In the genomic region with DNA sequence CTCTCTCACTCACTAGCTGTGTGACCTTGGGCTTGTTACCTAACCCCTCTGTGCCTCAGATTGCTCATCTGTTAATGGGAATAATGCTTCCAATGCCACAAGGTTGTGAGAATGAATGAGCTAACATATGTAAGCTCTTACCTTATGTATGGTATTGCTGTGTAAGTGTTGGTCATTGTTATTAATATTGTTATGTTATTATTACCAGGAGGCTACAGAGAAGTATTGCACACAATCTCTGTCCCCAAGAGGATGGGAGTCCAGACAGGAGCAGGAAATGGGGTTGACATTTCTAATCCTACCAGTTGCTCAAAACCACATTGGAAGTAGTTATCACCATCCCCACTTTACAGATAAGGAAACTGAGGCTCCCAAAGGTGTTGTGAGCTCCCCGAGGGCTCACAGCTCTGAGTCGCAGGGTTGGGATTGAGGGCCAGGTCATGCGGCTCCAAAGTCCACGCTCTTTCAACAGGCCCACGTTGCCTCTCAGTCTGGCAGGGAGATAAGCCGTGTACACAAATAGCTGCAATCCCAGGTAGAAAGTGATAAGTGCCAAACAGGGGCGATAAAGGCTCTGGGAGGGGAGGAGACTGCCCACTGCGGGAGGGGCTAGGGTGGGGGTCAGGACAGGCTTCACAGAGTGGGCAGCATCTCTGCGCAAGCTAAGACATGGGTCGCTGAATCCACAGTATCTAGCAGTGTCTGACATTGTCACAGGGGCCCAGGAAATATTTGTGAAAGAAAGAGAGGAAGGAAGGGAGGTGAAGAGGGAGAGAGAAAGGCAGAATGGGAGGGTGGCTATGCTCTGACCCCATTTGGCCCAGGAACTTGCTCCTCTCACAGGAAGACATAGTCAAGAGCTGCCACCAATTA, we compare ENCODE assay signal across 16 cellular contexts. TPM values are rescaled to one million over a fixed set of nuclear protein-coding genes. Genes with fewer than 3 reads are reported as not detected.
DNase-seq lines count a peak whose midpoint lies in the region; ATAC-seq and TF ChIP-seq lines count a peak whose summit lies in the region.
"Had no signal": no experiment of that assay in that cellular context is flagged by ENCODE, and none has a peak within 500 bp of the region (broad histone marks: within the 10 kb centered on the region; RNA-seq: fewer than 3 reads in every experiment).

No MANE protein-coding gene starts in this region.

- H3K9me3 ChIP-seq in duodenal mucosa (ENCODE audit: control insufficient read depth in 1 of 2, low read length in 2 of 2) (no peaks in the 10 kb centered on the region), transverse colon (no peaks in the 10 kb centered on the region)
- H3K9me3 ChIP-seq: ascending aorta, gastroesophageal sphincter had no signal

- intact Hi-C loops in transverse colon (cut with DNase I; ENCODE audit: low total_unique reads) = no loop called here

- H3K4me3 ChIP-seq in duodenal mucosa (ENCODE audit: low read depth in 1 of 2, low read length in 2 of 2) (peak overlapping the region in 1 of 2 donors; percentile 41), transverse colon (no peak overlapping the region)
- H3K4me3 ChIP-seq: ascending aorta, gastroesophageal sphincter had no signal

- H3K4me3 Mint-ChIP-seq in effector memory CD8-positive, alpha-beta T cell = no peak overlapping the region

- H3K4me1 Mint-ChIP-seq in effector memory CD8-positive, alpha-beta T cell (ENCODE audit: low read depth in 2 of 2) = peaks cover 4 to 16% of the 10 kb centered on the region in 2 donors

- H3K9me3 Mint-ChIP-seq in effector memory CD8-positive, alpha-beta T cell = no peaks in the 10 kb centered on the region

- DNase-seq in activated T-cell treated with anti-CD3 and anti-CD28 coated beads, Interleukin-2, amount 50 U/mL, for 1 hour = peak; percentile 5
- DNase-seq in activated T-cell treated with anti-CD3 and anti-CD28 coated beads, Interleukin-2, amount 50 U/mL, for 48 hours = no peak
- peak; percentile 71 for DNase-seq in mesenteric fat pad (ENCODE audit: low spot score)
- DNase-seq in transverse colon = peak; percentile 81
- no peak for DNase-seq in NOMO-1 treated with dmso at 0.1 percent for 144 hours (lab: John Stamatoyannopoulos, UW; ENCODE audit: unreplicated experiment)
- no peak for DNase-seq in stimulated activated CD4-positive, alpha-beta T cell treated with anti-CD3 and anti-CD28 coated beads, Interleukin-2, amount 100 ng/mL, for 24 hours
- DNase-seq in effector memory CD8-positive, alpha-beta T cell = no peak
- DNase-seq: activated CD4-positive, alpha-beta T cell treated with anti-CD3 and anti-CD28 coated beads, Interleukin-2, amount 50 U/mL, for 1 hour; NCI-H2081 treated with DMSO at 0.1 percent for 48 hours; NCI-H748 treated with DMSO at 0.1 percent for 48 hours; stimulated activated CD4-positive, alpha-beta T cell treated with anti-CD3 and anti-CD28 coated beads, Interleukin-1b, Interleukin-23, amount 100 ng/mL, for 48 hours; stimulated activated CD8-positive, alpha-beta memory T cell treated with anti-CD3 and anti-CD28 coated beads, Interleukin-4, amount 100 ng/mL, for 48 hours; T1000 had no signal

- peak overlapping the region; percentile 19 to 41 for H3K9ac ChIP-seq in duodenal mucosa (ENCODE audit: low read depth in 1 of 2, low read length in 2 of 2)

- 58 to 59% methylated on average over 4 to 10 of the region's 10 CpGs for WGBS in transverse colon (ENCODE audit: low coverage in 1 of 2), 2 donors

- no peak for ATAC-seq in effector memory CD8-positive, alpha-beta T cell (replicated peaks)
- ATAC-seq: gastroesophageal sphincter had no signal

- TF ChIP-seq CTCF in transverse colon (IDR thresholded peaks at IDR 0.05) = no peak

- in situ Hi-C loops in transverse colon (cut with MboI; ENCODE audit: low pct_ligation_motif_present in 1 of 4, low pct_unique_long_range_greater_than_20kb in 1 of 4, low sequenced_read_pairs in 3 of 4) = no loop called here

- H3K36me3 ChIP-seq in duodenal mucosa (ENCODE audit: control insufficient read depth in 1 of 2, insufficient read depth in 2 of 2, low read length in 2 of 2) = no peaks in the 10 kb centered on the region
- no peaks in the 10 kb centered on the region for H3K36me3 ChIP-seq in transverse colon
- H3K36me3 ChIP-seq: ascending aorta, gastroesophageal sphincter had no signal

- no peak for TF ChIP-seq EP300 in transverse colon (IDR thresholded peaks at IDR 0.05; ENCODE audit: low read depth)

- H3K27me3 ChIP-seq in duodenal mucosa (ENCODE audit: control insufficient read depth in 1 of 2, insufficient read depth in 2 of 2, low read length in 2 of 2) (no peaks in the 10 kb centered on the region), transverse colon (no peaks in the 10 kb centered on the region)
- H3K27me3 ChIP-seq: ascending aorta, gastroesophageal sphincter had no signal

- no peak overlapping the region for H3K27ac Mint-ChIP-seq in effector memory CD8-positive, alpha-beta T cell

- H3K27ac ChIP-seq in duodenal mucosa (ENCODE audit: low read depth, low read length) (peak overlapping the region; percentile 47), transverse colon (peak overlapping the region; percentile 71 to 81 (median 74))
- H3K27ac ChIP-seq: ascending aorta had no signal

- no peak for TF ChIP-seq POLR2A in transverse colon (IDR thresholded peaks at IDR 0.05)

- H3K36me3 Mint-ChIP-seq in effector memory CD8-positive, alpha-beta T cell (ENCODE audit: insufficient read depth) = no peaks in the 10 kb centered on the region

- peaks cover 9 to 34% of the 10 kb centered on the region in 2 donors for H3K27me3 Mint-ChIP-seq in effector memory CD8-positive, alpha-beta T cell

- peaks cover 84 to 85% of the 10 kb centered on the region in 2 donors for H3K4me1 ChIP-seq in duodenal mucosa (ENCODE audit: control insufficient read depth in 1 of 2, insufficient read depth in 2 of 2, low read length in 2 of 2)
- H3K4me1 ChIP-seq in transverse colon = peaks cover 0 to 74% (median 60%) of the 10 kb centered on the region in 4 donors
- H3K4me1 ChIP-seq: ascending aorta, gastroesophageal sphincter had no signal

RNA-seq across cellular contexts. Expression of gene ZMIZ1, which starts 9.6 kb away (rescaled TPM):
- total RNA-seq in mesenteric fat pad (81.1 TPM), transverse colon (100 to 1,000 TPM in 1 of 4 donors, 10 to 100 TPM in 3; 32.0 to 108 (median 63.0) TPM)

Comparison
In these comparisons a context has a peak if more than half of its experiments do, and no peak if none do; other contexts are left out.
1. DNase-seq: peak in activated T-cell treated with anti-CD3 and anti-CD28 coated beads, Interleukin-2, amount 50 U/mL, for 1 hour (single experiment), mesenteric fat pad (single experiment) and transverse colon (single experiment); none in activated T-cell treated with anti-CD3 and anti-CD28 coated beads, Interleukin-2, amount 50 U/mL, for 48 hours (0 of 2), NOMO-1 treated with dmso at 0.1 percent for 144 hours (single experiment), stimulated activated CD4-positive, alpha-beta T cell treated with anti-CD3 and anti-CD28 coated beads, Interleukin-2, amount 100 ng/mL, for 24 hours (0 of 2) and effector memory CD8-positive, alpha-beta T cell (0 of 3).